Comparison of ENCODE assay signal across 9 cellular contexts in genomic region chr16:11232852-11233726, GRCh38. TPM values are rescaled to one million over a fixed set of nuclear protein-coding genes. Genes with fewer than 3 reads are reported as not detected.
DNase-seq lines count a peak whose midpoint lies in the region; ATAC-seq and TF ChIP-seq lines count a peak whose summit lies in the region.
"Had no signal": no experiment of that assay in that cellular context is flagged by ENCODE, and none has a peak within 500 bp of the region (broad histone marks: within the 10 kb centered on the region; RNA-seq: fewer than 3 reads in every experiment).

No MANE protein-coding gene starts in this region.

- ATAC-seq in GM18867 (IDR thresholded peaks at IDR 0.05; ENCODE audit: unreplicated experiment) (peak; percentile 66), HG03139 (IDR thresholded peaks at IDR 0.05; ENCODE audit: unreplicated experiment) (peak; percentile 39)

- TF ChIP-seq POLR2A in erythroblast (IDR thresholded peaks at IDR 0.05; ENCODE audit: low read length) = peak; percentile 80

- H3K27ac Mint-ChIP-seq in activated CD4-positive, alpha-beta T cell treated with anti-CD3 and anti-CD28 coated beads, Interleukin-2, amount 10 ng/mL, durations not matched to agents 7 days and 5 days = peak overlapping the region; percentile 98

- no peaks in the 10 kb centered on the region for H3K27me3 Mint-ChIP-seq in activated CD4-positive, alpha-beta T cell treated with anti-CD3 and anti-CD28 coated beads, Interleukin-2, amount 10 ng/mL, durations not matched to agents 7 days and 5 days

- peak overlapping the region; percentile 70 for H3K4me3 Mint-ChIP-seq in activated CD4-positive, alpha-beta T cell treated with anti-CD3 and anti-CD28 coated beads, Interleukin-2, amount 10 ng/mL, durations not matched to agents 7 days and 5 days

- POLR2A ChIA-PET in activated CD4-positive, alpha-beta T cell treated with anti-CD3 and anti-CD28 coated beads, Interleukin-2, amount 10 ng/mL, durations not matched to agents 7 days and 5 days (lab: Charles Lee) = interaction anchor here (0.6 to 1.7 kb wide), 5 partner anchors 8 to 208 kb away, joined by 3 read pairs; no protein-coding TSS in a partner anchor

- H3K4me1 Mint-ChIP-seq in activated CD4-positive, alpha-beta T cell treated with anti-CD3 and anti-CD28 coated beads, Interleukin-2, amount 10 ng/mL, durations not matched to agents 7 days and 5 days = peaks cover 85% of the 10 kb centered on the region

- no peaks in the 10 kb centered on the region for H3K9me3 Mint-ChIP-seq in activated CD4-positive, alpha-beta T cell treated with anti-CD3 and anti-CD28 coated beads, Interleukin-2, amount 10 ng/mL, durations not matched to agents 7 days and 5 days

- peak; percentile 94 for DNase-seq in activated CD4-positive, alpha-beta T cell treated with anti-CD3 and anti-CD28 coated beads, Interleukin-2, amount 10 ng/mL, durations not matched to agents 7 days and 5 days
- DNase-seq in erythroblast (lab: John Stamatoyannopoulos, UW) (peak; percentile 88 to 89), NCI-H82 (lab: John Stamatoyannopoulos, UW) (no peak), NCI-H1092 treated with DMSO at 0.1 percent for 48 hours (lab: John Stamatoyannopoulos, UW) (no peak), SKM-1 treated with dmso at 0.1 percent for 144 hours (lab: John Stamatoyannopoulos, UW; ENCODE audit: unreplicated experiment) (no peak)
- peak; percentile 81 to 90 for DNase-seq in stimulated activated CD4-positive, alpha-beta T cell treated with anti-CD3 and anti-CD28 coated beads, Interleukin-4, amount 100 ng/mL, for 4 hours

- CTCF ChIA-PET in activated CD4-positive, alpha-beta T cell treated with anti-CD3 and anti-CD28 coated beads, Interleukin-2, amount 10 ng/mL, durations not matched to agents 7 days and 5 days (lab: Charles Lee) = interaction anchor here (0.5 to 3.3 kb wide), 9 partner anchors 8 to 965 kb away, joined by 3 to 16 read pairs (median 3); partner anchors contain the start of gene SOCS1

- H3K36me3 Mint-ChIP-seq in activated CD4-positive, alpha-beta T cell treated with anti-CD3 and anti-CD28 coated beads, Interleukin-2, amount 10 ng/mL, durations not matched to agents 7 days and 5 days (ENCODE audit: low read depth) = peaks cover 1% of the 10 kb centered on the region

RNA-seq across cellular contexts. Expression of gene SOCS1, which starts 22.9 kb away (rescaled TPM):
- total RNA-seq in activated CD4-positive, alpha-beta T cell treated with anti-CD3 and anti-CD28 coated beads, Interleukin-2, amount 10 ng/mL, durations not matched to agents 7 days and 5 days = 100 to 1,000 TPM; 127 to 133 TPM

RNA-seq across cellular contexts. Expression of gene TNP2, which starts 36.0 kb away (rescaled TPM):
- not detected for total RNA-seq in activated CD4-positive, alpha-beta T cell treated with anti-CD3 and anti-CD28 coated beads, Interleukin-2, amount 10 ng/mL, durations not matched to agents 7 days and 5 days
- total RNA-seq: glomerular endothelial cell had no signal

RNA-seq across cellular contexts. Expression of gene PRM3, which starts 40.3 kb away (rescaled TPM):
- not detected for total RNA-seq in activated CD4-positive, alpha-beta T cell treated with anti-CD3 and anti-CD28 coated beads, Interleukin-2, amount 10 ng/mL, durations not matched to agents 7 days and 5 days
- total RNA-seq: glomerular endothelial cell had no signal

RNA-seq across cellular contexts. Expression of gene PRM2, which starts 43.2 kb away (rescaled TPM):
- total RNA-seq in activated CD4-positive, alpha-beta T cell treated with anti-CD3 and anti-CD28 coated beads, Interleukin-2, amount 10 ng/mL, durations not matched to agents 7 days and 5 days = not detected
- total RNA-seq: glomerular endothelial cell had no signal

RNA-seq across cellular contexts. Expression of gene PRM1, which starts 48.0 kb away (rescaled TPM):
- not detected for total RNA-seq in activated CD4-positive, alpha-beta T cell treated with anti-CD3 and anti-CD28 coated beads, Interleukin-2, amount 10 ng/mL, durations not matched to agents 7 days and 5 days
- total RNA-seq: glomerular endothelial cell had no signal

Comparison
In these comparisons a context has a peak if more than half of its experiments do, and no peak if none do; other contexts are left out.
1. DNase-seq: peak in activated CD4-positive, alpha-beta T cell treated with anti-CD3 and anti-CD28 coated beads, Interleukin-2, amount 10 ng/mL, durations not matched to agents 7 days and 5 days (single experiment), erythroblast (2 of 2) and stimulated activated CD4-positive, alpha-beta T cell treated with anti-CD3 and anti-CD28 coated beads, Interleukin-4, amount 100 ng/mL, for 4 hours (2 of 2); none in NCI-H82 (single experiment), NCI-H1092 treated with DMSO at 0.1 percent for 48 hours (single experiment) and SKM-1 treated with dmso at 0.1 percent for 144 hours (single experiment).